Comparison of ENCODE assay signal across 1 cellular context in genomic region chr4:87034527-87034926, GRCh38.
TF ChIP-seq lines count a peak whose summit lies in the region.

No MANE protein-coding gene starts in this region.

TF ChIP-seq in SK-N-SH treated with all-trans-retinoic acid at 6 μM for 48 hours, 23 proteins besides CTCF, POLR2A, EP300 and RAD21 (continued from another document):
- TF ChIP-seq TSHZ2 (CRISPR knock-in tag; IDR thresholded peaks at IDR 0.05) (no peak), ARNTL (CRISPR knock-in tag; IDR thresholded peaks at IDR 0.05; ENCODE audit: borderline replicate concordance, low read depth) (no peak), ZC3H10 (CRISPR knock-in tag; IDR thresholded peaks at IDR 0.05) (no peak), CREB5 (CRISPR knock-in tag; IDR thresholded peaks at IDR 0.05; ENCODE audit: low read depth) (no peak)
